In genomic region chr9:33140406-33141360, GRCh38 we compare ENCODE assay signal across 8 cellular contexts. TPM values are rescaled to one million over a fixed set of nuclear protein-coding genes. Genes with fewer than 3 reads are reported as not detected.
DNase-seq lines count a peak whose midpoint lies in the region; ATAC-seq and TF ChIP-seq lines count a peak whose summit lies in the region.

No MANE protein-coding gene starts in this region.

- ATAC-seq in GM18907 (IDR thresholded peaks at IDR 0.05; ENCODE audit: unreplicated experiment) (peak; percentile 31), HG03378 (IDR thresholded peaks at IDR 0.05; ENCODE audit: unreplicated experiment) (no peak), HG03521 (IDR thresholded peaks at IDR 0.05; ENCODE audit: unreplicated experiment) (no peak)

- no peak overlapping the region for H3K4me3 ChIP-seq in Jurkat, Clone E6-1 (ENCODE audit: low read length)
- H3K4me3 ChIP-seq in cardiac muscle cell: no peak overlapping the region

- H3K27ac ChIP-seq in cardiac muscle cell: peak overlapping the region; percentile 47

- no peaks in the 10 kb centered on the region for H3K27me3 ChIP-seq in cardiac muscle cell

- no peaks in the 10 kb centered on the region for H3K9me3 ChIP-seq in cardiac muscle cell (ENCODE audit: low read depth)

- no peaks in the 10 kb centered on the region for H3K36me3 ChIP-seq in cardiac muscle cell

- TF ChIP-seq CTCF in cardiac muscle cell (IDR thresholded peaks at IDR 0.05; ENCODE audit: low read depth, low read length): no peak

- DNase-seq in Jurkat, Clone E6-1 (ENCODE audit: low read depth, low spot score): peak; percentile 23
- DNase-seq in cardiac muscle cell (ENCODE audit: low read depth in 1 of 2, low spot score in 1 of 2) (no peak), globus pallidus (ENCODE audit: low spot score) (no peak), NCI-H2029 treated with DMSO at 0.1 percent for 48 hours (lab: John Stamatoyannopoulos, UW) (no peak)
- DNase-seq in stimulated activated CD8-positive, alpha-beta memory T cell treated with anti-CD3 and anti-CD28 coated beads, Interleukin-4, amount 100 ng/mL, for 48 hours: peak; percentile 55

- peaks cover 41% of the 10 kb centered on the region for H3K4me1 ChIP-seq in cardiac muscle cell (ENCODE audit: low read depth)

RNA-seq across cellular contexts. Expression of gene B4GALT1, which starts 26.5 kb away (rescaled TPM):
- polyA plus RNA-seq in Jurkat, Clone E6-1 (2012; ENCODE audit: insufficient read depth, insufficient read length): 15.4 TPM
- total RNA-seq in cardiac muscle cell: 24.8 and 33.6 TPM in 2 replicates
- polyA plus RNA-seq in cardiac muscle cell: 22.1 and 30.0 TPM in 2 replicates

Comparison
In these comparisons a context has a peak if more than half of its experiments do, and no peak if none do; other contexts are left out.
1. DNase-seq: peak in Jurkat, Clone E6-1 (single experiment) and stimulated activated CD8-positive, alpha-beta memory T cell treated with anti-CD3 and anti-CD28 coated beads, Interleukin-4, amount 100 ng/mL, for 48 hours (single experiment); none in cardiac muscle cell (0 of 2), globus pallidus (single experiment) and NCI-H2029 treated with DMSO at 0.1 percent for 48 hours (single experiment).